ENCODE assay signal across 30 cellular contexts in the genomic region with DNA sequence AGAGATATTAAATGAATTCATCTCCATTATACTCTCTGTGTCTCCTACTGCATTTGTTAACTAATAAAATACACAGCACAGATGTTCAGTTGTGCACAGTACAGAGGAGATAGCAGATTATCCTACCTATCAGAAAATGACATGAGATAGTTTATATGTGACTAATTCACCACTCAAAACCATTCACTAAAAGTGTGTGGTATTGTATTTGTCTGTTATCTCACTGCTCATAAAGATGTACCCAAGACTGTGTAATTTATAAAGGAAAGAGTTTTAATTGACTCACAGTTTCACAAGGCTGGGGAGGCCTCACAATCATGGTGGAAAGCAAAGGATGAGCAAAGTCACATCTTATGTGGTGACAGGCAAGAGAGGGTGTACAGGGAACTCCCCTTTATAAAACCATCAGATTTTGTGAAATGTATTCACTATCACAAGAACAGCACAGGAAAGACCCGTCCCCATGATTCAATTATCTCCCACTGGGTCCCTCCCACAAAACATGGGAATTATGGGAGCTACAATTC.
"Had no signal": no experiment of that assay in that cellular context is flagged by ENCODE, and none has a peak within 500 bp of the region (broad histone marks: within the 10 kb centered on the region; RNA-seq: fewer than 3 reads in every experiment).

No MANE protein-coding gene starts in this region.

- H3K4me1 Mint-ChIP-seq: activated CD4-positive, alpha-beta T cell treated with anti-CD3 and anti-CD28 coated beads, Interleukin-2, amount 10 ng/mL, durations not matched to agents 7 days and 5 days; central memory CD8-positive, alpha-beta T cell had no signal

- H3K9ac ChIP-seq: SK-N-SH had no signal

- H3K4me1 ChIP-seq: Peyer's patch, SJSA1 had no signal

- FAIRE-seq: TTC549 had no signal

- H3K27me3 Mint-ChIP-seq: activated CD4-positive, alpha-beta memory T cell treated with anti-CD3 and anti-CD28 coated beads for 36 hours; activated CD4-positive, alpha-beta T cell treated with anti-CD3 and anti-CD28 coated beads, Interleukin-2, amount 10 ng/mL, durations not matched to agents 7 days and 5 days; central memory CD8-positive, alpha-beta T cell had no signal

- H3K36me3 Mint-ChIP-seq: activated CD4-positive, alpha-beta memory T cell treated with anti-CD3 and anti-CD28 coated beads for 36 hours; activated naive CD4-positive, alpha-beta T cell treated with anti-CD3 and anti-CD28 coated beads, Interleukin-2, amount 50 U/mL, for 72 hours had no signal

- H3K36me3 ChIP-seq: cardiac muscle cell, MG63, Peyer's patch, SJSA1 had no signal

- H3K27ac ChIP-seq: cardiac muscle cell, Peyer's patch, SJSA1 had no signal

- H3K27ac Mint-ChIP-seq: activated CD4-positive, alpha-beta memory T cell treated with anti-CD3 and anti-CD28 coated beads for 36 hours; activated CD4-positive, alpha-beta T cell treated with anti-CD3 and anti-CD28 coated beads, Interleukin-2, amount 10 ng/mL, durations not matched to agents 7 days and 5 days; activated naive CD4-positive, alpha-beta T cell treated with anti-CD3 and anti-CD28 coated beads for 36 hours; activated naive CD4-positive, alpha-beta T cell treated with anti-CD3 and anti-CD28 coated beads, Interleukin-2, amount 50 U/mL, for 72 hours; activated T-helper 1 cell treated with anti-CD3 and anti-CD28 coated beads, Interleukin-12 subunit alpha, Interleukin-12 subunit beta, Interleukin-2, Interleukin-4 antibody, amounts not matched to agents 30 ng/mL and 10 ng/mL and 1 ng/mL, durations not matched to agents 14 hours and 24 hours and 36 hours; T-helper 1 cell treated with Interleukin-12 subunit alpha and Interleukin-12 subunit beta and Interleukin-4 antibody, amounts not matched to agents 30 μg/mL and 1 μg/mL, for 36 hours; T-helper 2 cell treated with Interferon-gamma antibody and Interleukin-4, amounts not matched to agents 5 μg/mL and 100 μg/mL, for 36 hours had no signal

- ATAC-seq: activated naive CD4-positive, alpha-beta T cell treated with anti-CD3 and anti-CD28 coated beads, Interleukin-2, amount 50 U/mL, for 72 hours; PC-3 had no signal

- H3K4me3 ChIP-seq: cardiac muscle cell, MG63, Peyer's patch, SJSA1 had no signal

- H3K9me3 ChIP-seq: MG63, Peyer's patch, SJSA1, SK-N-SH had no signal

- H3K27me3 ChIP-seq: cardiac muscle cell, MG63, Peyer's patch, SJSA1 had no signal

- DNase-seq: activated CD4-positive, alpha-beta memory T cell treated with anti-CD3 and anti-CD28 coated beads for 36 hours; activated CD4-positive, alpha-beta T cell treated with anti-CD3 and anti-CD28 coated beads, Interleukin-2, amount 10 ng/mL, durations not matched to agents 7 days and 5 days; activated gamma-delta T cell treated with Interleukin-2 at 50 U/mL for 16 hours; activated naive CD4-positive, alpha-beta T cell treated with anti-CD3 and anti-CD28 coated beads for 36 hours; activated T-cell treated with anti-CD3 and anti-CD28 coated beads, Interleukin-2, amount 50 U/mL, for 1 hour; amniotic stem cell; aorta; Kasumi-1; KG1; MG63; NCI-H1048; NCI-H1105 treated with DMSO at 0.1 percent for 48 hours; NCI-H1436; NCI-H1694 treated with DMSO at 0.1 percent for 48 hours; NCI-H2029; NCI-H345; NCI-H524 treated with DMSO at 0.1 percent for 48 hours; PC-3; Peyer's patch; RPMI8226; SHP77 treated with DMSO at 0.1 percent for 48 hours; SK-N-SH had no signal

- H3K4me2 ChIP-seq: SK-N-SH had no signal

- H3K4me3 Mint-ChIP-seq: activated CD4-positive, alpha-beta memory T cell treated with anti-CD3 and anti-CD28 coated beads for 36 hours; activated CD4-positive, alpha-beta T cell treated with anti-CD3 and anti-CD28 coated beads, Interleukin-2, amount 10 ng/mL, durations not matched to agents 7 days and 5 days; activated naive CD4-positive, alpha-beta T cell treated with anti-CD3 and anti-CD28 coated beads for 36 hours; activated T-helper 1 cell treated with anti-CD3 and anti-CD28 coated beads, Interleukin-12 subunit alpha, Interleukin-12 subunit beta, Interleukin-2, Interleukin-4 antibody, amounts not matched to agents 30 ng/mL and 10 ng/mL and 1 ng/mL, durations not matched to agents 14 hours and 24 hours and 36 hours; central memory CD8-positive, alpha-beta T cell; T-helper 1 cell treated with Interleukin-12 subunit alpha and Interleukin-12 subunit beta and Interleukin-4 antibody, amounts not matched to agents 30 μg/mL and 1 μg/mL, for 36 hours; T-helper 2 cell treated with Interferon-gamma antibody and Interleukin-4, amounts not matched to agents 5 μg/mL and 100 μg/mL, for 36 hours had no signal
